ENCODE assay signal across 1 cellular context in the genomic region with DNA sequence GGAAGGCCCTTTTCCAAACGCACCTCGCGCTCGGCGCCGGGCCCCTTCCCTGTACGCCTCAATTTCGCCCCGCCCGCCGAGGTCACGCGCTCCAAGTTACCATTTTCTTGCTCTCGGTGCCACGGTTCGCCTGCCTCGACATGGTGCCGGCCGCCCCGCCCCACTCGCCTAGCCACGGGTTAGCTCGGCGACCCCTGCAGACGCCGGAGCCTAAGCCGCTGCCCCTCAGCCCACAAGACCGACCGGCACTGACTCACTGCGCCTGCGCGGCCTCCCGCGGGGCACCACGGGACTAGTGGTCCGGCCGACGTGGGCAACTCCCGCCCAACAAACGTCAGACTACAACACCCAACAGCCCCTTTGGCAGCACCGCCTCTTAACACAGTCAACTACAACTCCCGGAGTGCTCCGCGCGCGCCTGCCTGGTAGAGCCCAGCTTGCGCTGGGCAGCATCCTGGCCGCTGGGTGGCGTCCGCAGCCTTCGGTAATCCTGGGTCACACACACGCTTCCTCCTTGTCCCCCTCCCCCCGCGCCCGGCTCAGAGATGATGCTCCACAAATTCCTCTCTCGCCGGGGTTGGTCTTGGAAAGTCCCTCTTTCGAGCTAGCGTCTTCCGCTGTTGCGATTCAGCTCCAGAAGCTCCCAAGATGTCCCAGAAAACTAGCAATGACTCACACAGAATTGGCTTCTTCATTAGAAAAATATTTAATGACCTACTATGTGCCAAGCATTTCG.
A peak's percentile ranks its signal among the peaks of the same experiment; 100 is the strongest.
TF ChIP-seq lines count a peak whose summit lies in the region.

Gene TRAPPC3, minus strand, starts transcription at position 250 of the 736 bp plus-strand sequence. Its CDS starts 108 bp downstream, at position 142.

TF ChIP-seq in HepG2, 621 proteins besides CTCF, POLR2A, EP300 and RAD21 (continued from another document and continues in another):
- TF ChIP-seq, protein P1, sequence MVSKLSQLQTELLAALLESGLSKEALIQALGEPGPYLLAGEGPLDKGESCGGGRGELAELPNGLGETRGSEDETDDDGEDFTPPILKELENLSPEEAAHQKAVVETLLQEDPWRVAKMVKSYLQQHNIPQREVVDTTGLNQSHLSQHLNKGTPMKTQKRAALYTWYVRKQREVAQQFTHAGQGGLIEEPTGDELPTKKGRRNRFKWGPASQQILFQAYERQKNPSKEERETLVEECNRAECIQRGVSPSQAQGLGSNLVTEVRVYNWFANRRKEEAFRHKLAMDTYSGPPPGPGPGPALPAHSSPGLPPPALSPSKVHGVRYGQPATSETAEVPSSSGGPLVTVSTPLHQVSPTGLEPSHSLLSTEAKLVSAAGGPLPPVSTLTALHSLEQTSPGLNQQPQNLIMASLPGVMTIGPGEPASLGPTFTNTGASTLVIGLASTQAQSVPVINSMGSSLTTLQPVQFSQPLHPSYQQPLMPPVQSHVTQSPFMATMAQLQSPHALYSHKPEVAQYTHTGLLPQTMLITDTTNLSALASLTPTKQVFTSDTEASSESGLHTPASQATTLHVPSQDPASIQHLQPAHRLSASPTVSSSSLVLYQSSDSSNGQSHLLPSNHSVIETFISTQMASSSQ (IDR thresholded peaks at IDR 0.05; ENCODE audit: low read depth) = no peak
- TF ChIP-seq, protein P1 (CRISPR knock-in tag; IDR thresholded peaks at IDR 0.05; ENCODE audit: borderline replicate concordance) = peak; percentile 62; the same call in 1 of the 2 replicates
- no peak for TF ChIP-seq RFX5 (IDR thresholded peaks at IDR 0.05; ENCODE audit: low read depth, low read length)
- 0 out of 2 replicates have a peak, but pooled peaks have one; percentile 72 for TF ChIP-seq WIZ (CRISPR knock-in tag; IDR thresholded peaks at IDR 0.05)
- TF ChIP-seq, protein P2, sequence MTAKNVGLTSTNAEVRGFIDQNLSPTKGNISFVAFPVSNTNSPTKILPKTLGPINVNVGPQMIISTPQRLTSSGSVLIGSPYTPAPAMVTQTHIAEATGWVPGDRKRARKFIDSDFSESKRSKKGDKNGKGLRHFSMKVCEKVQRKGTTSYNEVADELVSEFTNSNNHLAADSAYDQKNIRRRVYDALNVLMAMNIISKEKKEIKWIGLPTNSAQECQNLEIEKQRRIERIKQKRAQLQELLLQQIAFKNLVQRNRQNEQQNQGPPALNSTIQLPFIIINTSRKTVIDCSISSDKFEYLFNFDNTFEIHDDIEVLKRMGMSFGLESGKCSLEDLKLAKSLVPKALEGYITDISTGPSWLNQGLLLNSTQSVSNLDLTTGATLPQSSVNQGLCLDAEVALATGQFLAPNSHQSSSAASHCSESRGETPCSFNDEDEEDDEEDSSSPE (CRISPR knock-in tag; IDR thresholded peaks at IDR 0.05) = peak; percentile 89
- no peak for TF ChIP-seq ZNF33B (CRISPR knock-in tag; IDR thresholded peaks at IDR 0.05)
- TF ChIP-seq ZBTB40 (IDR thresholded peaks at IDR 0.05) = no peak
- TF ChIP-seq ZBTB40 (CRISPR knock-in tag; IDR thresholded peaks at IDR 0.05) = peak; percentile 82; the same call in 1 of the 2 replicates
- peak; percentile 76 for TF ChIP-seq CBFB (CRISPR knock-in tag; IDR thresholded peaks at IDR 0.05)
- peak; percentile 99 for TF ChIP-seq THAP11 (CRISPR knock-in tag; IDR thresholded peaks at IDR 0.05)
- TF ChIP-seq GABPB1 (CRISPR knock-in tag; IDR thresholded peaks at IDR 0.05) = peak; percentile 93
- no peak for TF ChIP-seq ZNF512 (CRISPR knock-in tag; IDR thresholded peaks at IDR 0.05)
- peak; percentile 20; the same call in 1 of the 2 replicates for TF ChIP-seq ZNF329 (CRISPR knock-in tag; IDR thresholded peaks at IDR 0.05; ENCODE audit: low read depth)
- TF ChIP-seq PBX2 (CRISPR knock-in tag; IDR thresholded peaks at IDR 0.05) = no peak
- TF ChIP-seq CSRNP1 (CRISPR knock-in tag; IDR thresholded peaks at IDR 0.05) = no peak
- TF ChIP-seq, protein P3, sequence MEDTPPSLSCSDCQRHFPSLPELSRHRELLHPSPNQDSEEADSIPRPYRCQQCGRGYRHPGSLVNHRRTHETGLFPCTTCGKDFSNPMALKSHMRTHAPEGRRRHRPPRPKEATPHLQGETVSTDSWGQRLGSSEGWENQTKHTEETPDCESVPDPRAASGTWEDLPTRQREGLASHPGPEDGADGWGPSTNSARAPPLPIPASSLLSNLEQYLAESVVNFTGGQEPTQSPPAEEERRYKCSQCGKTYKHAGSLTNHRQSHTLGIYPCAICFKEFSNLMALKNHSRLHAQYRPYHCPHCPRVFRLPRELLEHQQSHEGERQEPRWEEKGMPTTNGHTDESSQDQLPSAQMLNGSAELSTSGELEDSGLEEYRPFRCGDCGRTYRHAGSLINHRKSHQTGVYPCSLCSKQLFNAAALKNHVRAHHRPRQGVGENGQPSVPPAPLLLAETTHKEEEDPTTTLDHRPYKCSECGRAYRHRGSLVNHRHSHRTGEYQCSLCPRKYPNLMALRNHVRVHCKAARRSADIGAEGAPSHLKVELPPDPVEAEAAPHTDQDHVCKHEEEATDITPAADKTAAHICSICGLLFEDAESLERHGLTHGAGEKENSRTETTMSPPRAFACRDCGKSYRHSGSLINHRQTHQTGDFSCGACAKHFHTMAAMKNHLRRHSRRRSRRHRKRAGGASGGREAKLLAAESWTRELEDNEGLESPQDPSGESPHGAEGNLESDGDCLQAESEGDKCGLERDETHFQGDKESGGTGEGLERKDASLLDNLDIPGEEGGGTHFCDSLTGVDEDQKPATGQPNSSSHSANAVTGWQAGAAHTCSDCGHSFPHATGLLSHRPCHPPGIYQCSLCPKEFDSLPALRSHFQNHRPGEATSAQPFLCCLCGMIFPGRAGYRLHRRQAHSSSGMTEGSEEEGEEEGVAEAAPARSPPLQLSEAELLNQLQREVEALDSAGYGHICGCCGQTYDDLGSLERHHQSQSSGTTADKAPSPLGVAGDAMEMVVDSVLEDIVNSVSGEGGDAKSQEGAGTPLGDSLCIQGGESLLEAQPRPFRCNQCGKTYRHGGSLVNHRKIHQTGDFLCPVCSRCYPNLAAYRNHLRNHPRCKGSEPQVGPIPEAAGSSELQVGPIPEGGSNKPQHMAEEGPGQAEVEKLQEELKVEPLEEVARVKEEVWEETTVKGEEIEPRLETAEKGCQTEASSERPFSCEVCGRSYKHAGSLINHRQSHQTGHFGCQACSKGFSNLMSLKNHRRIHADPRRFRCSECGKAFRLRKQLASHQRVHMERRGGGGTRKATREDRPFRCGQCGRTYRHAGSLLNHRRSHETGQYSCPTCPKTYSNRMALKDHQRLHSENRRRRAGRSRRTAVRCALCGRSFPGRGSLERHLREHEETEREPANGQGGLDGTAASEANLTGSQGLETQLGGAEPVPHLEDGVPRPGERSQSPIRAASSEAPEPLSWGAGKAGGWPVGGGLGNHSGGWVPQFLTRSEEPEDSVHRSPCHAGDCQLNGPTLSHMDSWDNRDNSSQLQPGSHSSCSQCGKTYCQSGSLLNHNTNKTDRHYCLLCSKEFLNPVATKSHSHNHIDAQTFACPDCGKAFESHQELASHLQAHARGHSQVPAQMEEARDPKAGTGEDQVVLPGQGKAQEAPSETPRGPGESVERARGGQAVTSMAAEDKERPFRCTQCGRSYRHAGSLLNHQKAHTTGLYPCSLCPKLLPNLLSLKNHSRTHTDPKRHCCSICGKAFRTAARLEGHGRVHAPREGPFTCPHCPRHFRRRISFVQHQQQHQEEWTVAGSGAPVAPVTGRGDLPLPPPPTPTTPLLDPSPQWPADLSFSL (CRISPR knock-in tag; IDR thresholded peaks at IDR 0.05) = no peak
- no peak for TF ChIP-seq ZNF264 (CRISPR knock-in tag; IDR thresholded peaks at IDR 0.05)
- no peak for TF ChIP-seq ZNF562 (CRISPR knock-in tag; IDR thresholded peaks at IDR 0.05; ENCODE audit: borderline replicate concordance)
- no peak for TF ChIP-seq RAD51 (IDR thresholded peaks at IDR 0.05; ENCODE audit: borderline replicate concordance)
- TF ChIP-seq MLLT10 (CRISPR knock-in tag; IDR thresholded peaks at IDR 0.05) = no peak
- peak; percentile 52; the same call in 1 of the 2 replicates for TF ChIP-seq JUND (CRISPR knock-in tag; IDR thresholded peaks at IDR 0.05)
